In genomic region chr20:44495257-44495656, GRCh38 we compare ENCODE assay signal across 9 cellular contexts. TPM values are rescaled to one million over a fixed set of nuclear protein-coding genes. Genes with fewer than 3 reads are reported as not detected.
DNase-seq lines count a peak whose midpoint lies in the region; TF ChIP-seq lines count a peak whose summit lies in the region.
"Had no signal": no experiment of that assay in that cellular context is flagged by ENCODE, and none has a peak within 500 bp of the region (broad histone marks: within the 10 kb centered on the region; RNA-seq: fewer than 3 reads in every experiment).

No MANE protein-coding gene starts in this region.

- H3K4me3 ChIP-seq in smooth muscle cell (no peak overlapping the region), dorsolateral prefrontal cortex (no peak overlapping the region)

- H3K9ac ChIP-seq in smooth muscle cell (ENCODE audit: low read depth) = peak overlapping the region; percentile 90

- H3K27me3 ChIP-seq in smooth muscle cell (ENCODE audit: low read depth) (no peaks in the 10 kb centered on the region), dorsolateral prefrontal cortex (no peaks in the 10 kb centered on the region)

- TF ChIP-seq CTCF in smooth muscle cell (IDR thresholded peaks at IDR 0.05; ENCODE audit: borderline replicate concordance, insufficient read depth, poor library complexity, severe bottlenecking) (no peak), dorsolateral prefrontal cortex (IDR thresholded peaks at IDR 0.05 in 54 of 56, conservative IDR thresholded peaks at IDR 0.05 in 2 of 56; ENCODE audit: low read depth in 1 of 56, partially characterized antibody in 56 of 56) (no peak)

- H3K9me3 ChIP-seq in smooth muscle cell (replicated peaks; ENCODE audit: low read depth) = no peaks in the 10 kb centered on the region

- no peaks in the 10 kb centered on the region for H4K20me1 ChIP-seq in smooth muscle cell (ENCODE audit: low read depth)

- H3K36me3 ChIP-seq in smooth muscle cell (ENCODE audit: low read depth) = peaks cover 4% of the 10 kb centered on the region

- 90% methylated on average over 1 of the region's 1 CpG for WGBS in smooth muscle cell (ENCODE audit: low lambda C conversion rate)

- DNase-seq in HCEC 1CT (peak; percentile 89), SKM-1 (lab: John Stamatoyannopoulos, UW; ENCODE audit: unreplicated experiment) (peak; percentile 86), fibroblast of gingiva (ENCODE audit: low read depth) (peak; percentile 88), smooth muscle cell (lab: John Stamatoyannopoulos, UW; ENCODE audit: unreplicated experiment) (no peak), SHP77 (lab: John Stamatoyannopoulos, UW) (no peak), OCI-M2 (lab: John Stamatoyannopoulos, UW; ENCODE audit: unreplicated experiment) (no peak), NCI-H1092 treated with DMSO at 0.1 percent for 48 hours (lab: John Stamatoyannopoulos, UW) (no peak), dorsolateral prefrontal cortex (no peak)

- no peaks in the 10 kb centered on the region for H3F3A ChIP-seq in smooth muscle cell (ENCODE audit: low read depth)

- peak overlapping the region; percentile 24 for H3K4me2 ChIP-seq in smooth muscle cell

- peaks cover 4% of the 10 kb centered on the region for H3K4me1 ChIP-seq in smooth muscle cell (ENCODE audit: low read depth)

- no peaks in the 10 kb centered on the region for H3K79me2 ChIP-seq in smooth muscle cell (ENCODE audit: low read depth)

- intact Hi-C loops in dorsolateral prefrontal cortex (cut with DNase I) = no loop called here

- H3K27ac ChIP-seq in smooth muscle cell (ENCODE audit: low read depth) = peak overlapping the region; percentile 98
- H3K27ac ChIP-seq in dorsolateral prefrontal cortex = peak overlapping the region in 15 of 59 donors; percentile 4 to 78 (median 29)
- H3K27ac ChIP-seq: VCaP had no signal

- no peak overlapping the region for H2AFZ ChIP-seq in smooth muscle cell (ENCODE audit: low read depth)

RNA-seq across cellular contexts. Expression of gene TTPAL, which starts 19.6 kb away (rescaled TPM):
- 5.6 and 9.2 TPM in 2 replicates for total RNA-seq in smooth muscle cell
- 5.8 and 10.9 TPM in 2 replicates for polyA plus RNA-seq in smooth muscle cell
- 10 to 100 TPM in 119 of 120 experiments, 1 to 10 TPM in 1; 10.0 to 26.4 (median 18.3) TPM for total RNA-seq in dorsolateral prefrontal cortex

RNA-seq across cellular contexts. Expression of gene SERINC3, which starts 26.6 kb away (rescaled TPM):
- 84.9 and 96.0 TPM in 2 replicates for total RNA-seq in smooth muscle cell
- polyA plus RNA-seq in smooth muscle cell = 99.5 and 106 TPM in 2 replicates
- 100 to 1,000 TPM; 107 to 236 (median 191) TPM for total RNA-seq in dorsolateral prefrontal cortex

Comparison
In these comparisons a context has a peak if more than half of its experiments do, and no peak if none do; other contexts are left out.
1. DNase-seq: peak in HCEC 1CT (single experiment), SKM-1 (single experiment) and fibroblast of gingiva (single experiment); none in smooth muscle cell (single experiment), SHP77 (0 of 2), OCI-M2 (single experiment), NCI-H1092 treated with DMSO at 0.1 percent for 48 hours (single experiment) and dorsolateral prefrontal cortex (0 of 10).